ENCODE assay signal across 19 cellular contexts in the genomic region with DNA sequence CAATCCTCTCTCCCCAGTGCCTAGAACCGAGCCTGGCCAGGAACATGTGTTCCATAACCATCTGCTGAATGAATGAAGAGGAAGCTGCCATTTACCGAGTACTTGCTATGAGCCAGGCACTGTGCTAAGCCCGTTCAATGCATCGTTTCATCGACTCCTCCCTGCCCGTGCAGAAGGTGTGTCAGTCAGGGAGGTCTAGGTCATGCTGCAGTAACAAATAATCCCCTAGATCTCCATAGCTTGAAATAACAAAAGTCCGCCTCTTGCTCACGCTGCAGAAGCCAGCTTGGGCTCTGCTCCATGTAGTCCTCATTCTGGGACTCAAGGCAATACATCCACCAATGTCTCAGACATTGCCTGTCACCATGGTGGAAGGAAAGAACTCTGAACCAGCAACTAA.
DNase-seq lines count a peak whose midpoint lies in the region; ATAC-seq and TF ChIP-seq lines count a peak whose summit lies in the region.
"Had no signal": no experiment of that assay in that cellular context is flagged by ENCODE, and none has a peak within 500 bp of the region (broad histone marks: within the 10 kb centered on the region; RNA-seq: fewer than 3 reads in every experiment).

No MANE protein-coding gene starts in this region.

- no peak overlapping the region for H3K4me3 Mint-ChIP-seq in activated CD4-positive, alpha-beta T cell treated with anti-CD3 and anti-CD28 coated beads for 36 hours
- no peak overlapping the region for H3K4me3 Mint-ChIP-seq in activated CD4-positive, alpha-beta T cell treated with anti-CD3 and anti-CD28 coated beads, Interleukin-2, amount 10 ng/mL, durations not matched to agents 7 days and 5 days
- peak overlapping the region; percentile 24 for H3K4me3 Mint-ChIP-seq in stimulated activated naive CD8-positive, alpha-beta T cell treated with anti-CD3 and anti-CD28 coated beads, Interleukin-15, Interleukin-2, amounts not matched to agents 100 ng/mL and 50 ng/mL, for 24 hours
- peak overlapping the region in 1 of 2 donors; percentile 10 for H3K4me3 Mint-ChIP-seq in stimulated activated naive CD8-positive, alpha-beta T cell treated with anti-CD3 and anti-CD28 coated beads, Interleukin-15, amount 100 ng/mL, for 72 hours
- H3K4me3 Mint-ChIP-seq: B cell; CD8-positive, alpha-beta memory T cell; H9 had no signal

- no peak for TF ChIP-seq POLR2A in esophagus muscularis mucosa (IDR thresholded peaks at IDR 0.05; ENCODE audit: low read depth)

- no peaks in the 10 kb centered on the region for H3K36me3 ChIP-seq in esophagus muscularis mucosa

- no peak for DNase-seq in activated CD4-positive, alpha-beta T cell treated with anti-CD3 and anti-CD28 coated beads for 36 hours
- DNase-seq in activated CD4-positive, alpha-beta T cell treated with anti-CD3 and anti-CD28 coated beads, Interleukin-2, amount 10 ng/mL, durations not matched to agents 7 days and 5 days: no peak
- no peak for DNase-seq in stimulated activated naive CD8-positive, alpha-beta T cell treated with anti-CD3 and anti-CD28 coated beads, Interleukin-15, amount 100 ng/mL, for 72 hours
- DNase-seq in esophagus muscularis mucosa (ENCODE audit: extremely low spot score) (no peak), dedifferentiated amniotic fluid mesenchymal stem cell (ENCODE audit: extremely low spot score) (no peak), HuH-7 (ENCODE audit: low spot score) (no peak), SIG-M5 (lab: John Stamatoyannopoulos, UW) (no peak)
- DNase-seq: CD8-positive, alpha-beta memory T cell; DMS79; H9; NCI-H1092; NCI-H2081 treated with DMSO at 0.1 percent for 48 hours; NCI-H510A treated with DMSO at 0.1 percent for 48 hours; NCI-H82; PC-3 had no signal

- CTCF ChIA-PET in activated CD4-positive, alpha-beta T cell treated with anti-CD3 and anti-CD28 coated beads for 36 hours (lab: Charles Lee): interaction anchor here (0.5 to 3.9 kb wide), 9 partner anchors 9 to 340 kb away, joined by 3 to 20 read pairs (median 4); no protein-coding TSS in a partner anchor
- CTCF ChIA-PET in activated CD4-positive, alpha-beta T cell treated with anti-CD3 and anti-CD28 coated beads, Interleukin-2, amount 10 ng/mL, durations not matched to agents 7 days and 5 days (lab: Charles Lee): interaction anchor here (1.2 to 1.4 kb wide), 2 partner anchors 9 to 21 kb away, joined by 4 to 5 read pairs; no protein-coding TSS in a partner anchor

- H3K9me3 Mint-ChIP-seq in activated CD4-positive, alpha-beta T cell treated with anti-CD3 and anti-CD28 coated beads for 36 hours (ENCODE audit: low read depth): peaks cover 22% of the 10 kb centered on the region
- peaks cover 20% of the 10 kb centered on the region for H3K9me3 Mint-ChIP-seq in activated CD4-positive, alpha-beta T cell treated with anti-CD3 and anti-CD28 coated beads, Interleukin-2, amount 10 ng/mL, durations not matched to agents 7 days and 5 days
- H3K9me3 Mint-ChIP-seq in stimulated activated naive CD8-positive, alpha-beta T cell treated with anti-CD3 and anti-CD28 coated beads, Interleukin-15, Interleukin-2, amounts not matched to agents 100 ng/mL and 50 ng/mL, for 24 hours: peaks cover 18% of the 10 kb centered on the region
- peaks cover 13 to 34% of the 10 kb centered on the region in 2 donors for H3K9me3 Mint-ChIP-seq in stimulated activated naive CD8-positive, alpha-beta T cell treated with anti-CD3 and anti-CD28 coated beads, Interleukin-15, amount 100 ng/mL, for 72 hours

- no peak for TF ChIP-seq EP300 in esophagus muscularis mucosa (IDR thresholded peaks at IDR 0.05)

- H3K4me1 ChIP-seq in esophagus muscularis mucosa: peaks cover 58 to 89% (median 78%) of the 10 kb centered on the region in 4 donors

- ATAC-seq in activated CD4-positive, alpha-beta T cell treated with anti-CD3 and anti-CD28 coated beads for 36 hours: no peak
- ATAC-seq in stimulated activated naive CD8-positive, alpha-beta T cell treated with anti-CD3 and anti-CD28 coated beads, Interleukin-15, amount 100 ng/mL, for 72 hours: no peak
- ATAC-seq: PC-3 had no signal

- H3K27me3 Mint-ChIP-seq in activated CD4-positive, alpha-beta T cell treated with anti-CD3 and anti-CD28 coated beads for 36 hours: peaks cover 4% of the 10 kb centered on the region
- peaks cover 5% of the 10 kb centered on the region for H3K27me3 Mint-ChIP-seq in activated CD4-positive, alpha-beta T cell treated with anti-CD3 and anti-CD28 coated beads, Interleukin-2, amount 10 ng/mL, durations not matched to agents 7 days and 5 days
- H3K27me3 Mint-ChIP-seq in stimulated activated naive CD8-positive, alpha-beta T cell treated with anti-CD3 and anti-CD28 coated beads, Interleukin-15, Interleukin-2, amounts not matched to agents 100 ng/mL and 50 ng/mL, for 24 hours: peaks cover 31% of the 10 kb centered on the region
- peaks cover 16% of the 10 kb centered on the region for H3K27me3 Mint-ChIP-seq in stimulated activated naive CD8-positive, alpha-beta T cell treated with anti-CD3 and anti-CD28 coated beads, Interleukin-15, amount 100 ng/mL, for 72 hours

- peaks cover 0 to 4% (median 0%) of the 10 kb centered on the region in 4 donors for H3K27me3 ChIP-seq in esophagus muscularis mucosa

- H3K27ac Mint-ChIP-seq in activated CD4-positive, alpha-beta T cell treated with anti-CD3 and anti-CD28 coated beads for 36 hours: peak overlapping the region; percentile 59
- H3K27ac Mint-ChIP-seq in activated CD4-positive, alpha-beta T cell treated with anti-CD3 and anti-CD28 coated beads, Interleukin-2, amount 10 ng/mL, durations not matched to agents 7 days and 5 days: no peak overlapping the region
- H3K27ac Mint-ChIP-seq in stimulated activated naive CD8-positive, alpha-beta T cell treated with anti-CD3 and anti-CD28 coated beads, Interleukin-15, Interleukin-2, amounts not matched to agents 100 ng/mL and 50 ng/mL, for 24 hours: peak overlapping the region; percentile 95
- H3K27ac Mint-ChIP-seq in stimulated activated naive CD8-positive, alpha-beta T cell treated with anti-CD3 and anti-CD28 coated beads, Interleukin-15, amount 100 ng/mL, for 72 hours: no peak overlapping the region
- H3K27ac Mint-ChIP-seq: B cell, H9 had no signal

- H3K27ac ChIP-seq in esophagus muscularis mucosa (replicated peaks in 1 of 4): peak overlapping the region; percentile 71 to 89 (median 78)
- H3K27ac ChIP-seq: 22Rv1, KMS-11 had no signal

- H3K36me3 Mint-ChIP-seq in activated CD4-positive, alpha-beta T cell treated with anti-CD3 and anti-CD28 coated beads for 36 hours (ENCODE audit: low read depth): peaks cover 9% of the 10 kb centered on the region
- no peaks in the 10 kb centered on the region for H3K36me3 Mint-ChIP-seq in activated CD4-positive, alpha-beta T cell treated with anti-CD3 and anti-CD28 coated beads, Interleukin-2, amount 10 ng/mL, durations not matched to agents 7 days and 5 days (ENCODE audit: low read depth)
- H3K36me3 Mint-ChIP-seq in stimulated activated naive CD8-positive, alpha-beta T cell treated with anti-CD3 and anti-CD28 coated beads, Interleukin-15, Interleukin-2, amounts not matched to agents 100 ng/mL and 50 ng/mL, for 24 hours (ENCODE audit: low read depth): peaks cover 12% of the 10 kb centered on the region

- POLR2A ChIA-PET in activated CD4-positive, alpha-beta T cell treated with anti-CD3 and anti-CD28 coated beads for 36 hours (lab: Charles Lee): interaction anchor here (1.3 kb wide), 1 partner anchor 12 kb away, joined by 4 read pairs; no protein-coding TSS in a partner anchor
- POLR2A ChIA-PET in activated CD4-positive, alpha-beta T cell treated with anti-CD3 and anti-CD28 coated beads, Interleukin-2, amount 10 ng/mL, durations not matched to agents 7 days and 5 days (lab: Charles Lee): no interaction called here

- H3K9me3 ChIP-seq in esophagus muscularis mucosa: peaks cover 0 to 12% (median 6%) of the 10 kb centered on the region in 4 donors

- no peak overlapping the region for H3K4me3 ChIP-seq in esophagus muscularis mucosa

- TF ChIP-seq CTCF in esophagus muscularis mucosa (IDR thresholded peaks at IDR 0.05): no peak

- H3K4me1 Mint-ChIP-seq in activated CD4-positive, alpha-beta T cell treated with anti-CD3 and anti-CD28 coated beads for 36 hours: peaks cover 32% of the 10 kb centered on the region
- peaks cover 9% of the 10 kb centered on the region for H3K4me1 Mint-ChIP-seq in activated CD4-positive, alpha-beta T cell treated with anti-CD3 and anti-CD28 coated beads, Interleukin-2, amount 10 ng/mL, durations not matched to agents 7 days and 5 days
- peaks cover 62% of the 10 kb centered on the region for H3K4me1 Mint-ChIP-seq in stimulated activated naive CD8-positive, alpha-beta T cell treated with anti-CD3 and anti-CD28 coated beads, Interleukin-15, Interleukin-2, amounts not matched to agents 100 ng/mL and 50 ng/mL, for 24 hours (ENCODE audit: low read depth)
- peaks cover 57% of the 10 kb centered on the region for H3K4me1 Mint-ChIP-seq in stimulated activated naive CD8-positive, alpha-beta T cell treated with anti-CD3 and anti-CD28 coated beads, Interleukin-15, amount 100 ng/mL, for 72 hours

- intact Hi-C loops in activated CD4-positive, alpha-beta T cell treated with anti-CD3 and anti-CD28 coated beads for 36 hours (cut with DNase I, micrococcal nuclease): loop anchor here (1.0 to 10.0 kb wide), 6 partner anchors 12 to 538 kb away; no protein-coding TSS in a partner anchor
- intact Hi-C loops in esophagus muscularis mucosa (cut with DNase I): loop anchor here (10.0 kb wide), 1 partner anchor 248 kb away; no protein-coding TSS in a partner anchor

- 74% methylated on average over 7 of the region's 8 CpGs for WGBS in esophagus muscularis mucosa

Comparison
In these comparisons a context has a peak if more than half of its experiments do, and no peak if none do; other contexts are left out.
1. H3K27ac Mint-ChIP-seq: peak in activated CD4-positive, alpha-beta T cell treated with anti-CD3 and anti-CD28 coated beads for 36 hours (single experiment) and stimulated activated naive CD8-positive, alpha-beta T cell treated with anti-CD3 and anti-CD28 coated beads, Interleukin-15, Interleukin-2, amounts not matched to agents 100 ng/mL and 50 ng/mL, for 24 hours (single experiment); none in activated CD4-positive, alpha-beta T cell treated with anti-CD3 and anti-CD28 coated beads, Interleukin-2, amount 10 ng/mL, durations not matched to agents 7 days and 5 days (single experiment) and stimulated activated naive CD8-positive, alpha-beta T cell treated with anti-CD3 and anti-CD28 coated beads, Interleukin-15, amount 100 ng/mL, for 72 hours (0 of 2).